8 cellular contexts compared by ENCODE assay signal in genomic region chr7:125130173-125130572, GRCh38.
"Had no signal": no experiment of that assay in that cellular context is flagged by ENCODE, and none has a peak within 500 bp of the region (broad histone marks: within the 10 kb centered on the region; RNA-seq: fewer than 3 reads in every experiment).

No MANE protein-coding gene starts in this region.

- DNase-seq: GDM1, GF-D8 had no signal

- FAIRE-seq: G401.6, GM12878, GM12891, GM12892, GM18507, GM19239 had no signal

- ATAC-seq: GM12878 had no signal

- H3K4me3 ChIP-seq: GM12878 had no signal
